In the genomic region with DNA sequence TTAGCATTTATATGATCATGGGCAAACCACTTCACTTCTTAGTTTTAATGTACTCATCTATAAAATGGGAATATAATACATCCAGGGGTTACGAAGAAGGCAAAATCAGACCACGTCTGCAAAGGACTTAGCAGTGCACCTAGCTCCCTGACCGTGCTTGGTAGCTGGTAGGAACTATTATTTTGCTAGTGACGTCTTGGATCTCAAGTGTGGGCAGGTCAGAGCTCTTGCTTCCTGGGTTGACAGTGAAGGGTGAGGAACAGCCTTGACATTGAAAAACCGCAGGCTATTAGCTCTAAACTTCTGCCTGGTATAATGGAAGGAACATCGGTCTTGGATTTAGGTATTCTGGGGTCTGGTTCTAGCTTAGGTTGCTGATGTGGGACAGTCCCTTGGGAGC, we compare ENCODE assay signal across 21 cellular contexts.
DNase-seq lines count a peak whose midpoint lies in the region; ATAC-seq and TF ChIP-seq lines count a peak whose summit lies in the region.
"Had no signal": no experiment of that assay in that cellular context is flagged by ENCODE, and none has a peak within 500 bp of the region (broad histone marks: within the 10 kb centered on the region; RNA-seq: fewer than 3 reads in every experiment).

No MANE protein-coding gene starts in this region.

- no peak overlapping the region for H2AFZ ChIP-seq in neuronal stem cell (ENCODE audit: low read length)
- H2AFZ ChIP-seq: PC-9 had no signal

- intact Hi-C loops in colonic mucosa (cut with DNase I), result no loop called here

- WGBS in neuronal stem cell (ENCODE audit: extremely low coverage in 2 of 2, insufficient read length in 2 of 2, insufficient replicate concordance in 1 of 2), 2 donors, result no CpG with 5 or more reads among the region's 6 CpGs

- H2BK12ac ChIP-seq in neuronal stem cell (ENCODE audit: low read length), result no peak overlapping the region

- no peak overlapping the region for H4K91ac ChIP-seq in neuronal stem cell (ENCODE audit: low read depth, low read length, poor library complexity)

- peak overlapping the region; percentile 52 for H2BK15ac ChIP-seq in neuronal stem cell (ENCODE audit: low read length)

- ATAC-seq in GM21390 (IDR thresholded peaks at IDR 0.05; ENCODE audit: unreplicated experiment) (no peak), GM18858 (IDR thresholded peaks at IDR 0.05; ENCODE audit: unreplicated experiment) (no peak)
- ATAC-seq: natural killer cell, T-cell had no signal

- H3K4ac ChIP-seq in neuronal stem cell (ENCODE audit: low read length), result no peak overlapping the region

- H3K27ac ChIP-seq in VCaP, result peak overlapping the region; percentile 79
- H3K27ac ChIP-seq in neuronal stem cell (replicated peaks; ENCODE audit: low read length), result no peak overlapping the region
- no peak overlapping the region for H3K27ac ChIP-seq in colonic mucosa
- H3K27ac ChIP-seq: left ventricle myocardium inferior, PC-9 had no signal

- H3K4me2 ChIP-seq in neuronal stem cell (ENCODE audit: insufficient read depth, low read length, poor library complexity, severe bottlenecking), result no peak overlapping the region
- H3K4me2 ChIP-seq: PC-9 had no signal

- no peaks in the 10 kb centered on the region for H3K36me3 ChIP-seq in BE2C
- no peaks in the 10 kb centered on the region for H3K36me3 ChIP-seq in neuronal stem cell (replicated peaks in 1 of 2; ENCODE audit: control insufficient read depth in 2 of 2, insufficient read depth in 2 of 2, low read length in 2 of 2)
- H3K36me3 ChIP-seq in colonic mucosa, result no peaks in the 10 kb centered on the region
- H3K36me3 ChIP-seq: left ventricle myocardium inferior, pancreas had no signal

- H3K9me3 ChIP-seq in BE2C (no peaks in the 10 kb centered on the region), neuronal stem cell (replicated peaks in 1 of 2; ENCODE audit: control insufficient read depth in 2 of 2, insufficient read depth in 1 of 2, low read depth in 1 of 2, low read length in 2 of 2) (no peaks in the 10 kb centered on the region), colonic mucosa (no peaks in the 10 kb centered on the region)
- H3K9me3 ChIP-seq: left ventricle myocardium inferior, pancreas had no signal

- H3K27me3 ChIP-seq in BE2C (no peaks in the 10 kb centered on the region), neuronal stem cell (ENCODE audit: control insufficient read depth in 3 of 3, insufficient read depth in 3 of 3, low read depth in 1 of 3, low read length in 3 of 3) (no peaks in the 10 kb centered on the region), colonic mucosa (no peaks in the 10 kb centered on the region)
- H3K27me3 ChIP-seq: pancreas had no signal

- no peak overlapping the region for H2BK5ac ChIP-seq in neuronal stem cell (ENCODE audit: low read length)

- no peaks in the 10 kb centered on the region for H3K79me1 ChIP-seq in neuronal stem cell (ENCODE audit: low read depth, low read length)

- no peak overlapping the region for H3K18ac ChIP-seq in neuronal stem cell (ENCODE audit: low read length)

- H2BK120ac ChIP-seq in neuronal stem cell (ENCODE audit: low read depth, low read length), result no peak overlapping the region

- peak overlapping the region; percentile 32 for H3K4me3 ChIP-seq in BE2C (ENCODE audit: low read depth, low read length)
- no peak overlapping the region for H3K4me3 ChIP-seq in neuronal stem cell (ENCODE audit: low read length in 2 of 2)
- no peak overlapping the region for H3K4me3 ChIP-seq in colonic mucosa
- H3K4me3 ChIP-seq: left ventricle myocardium inferior, pancreas, PC-9 had no signal

- H3K9ac ChIP-seq in neuronal stem cell (ENCODE audit: low read depth, low read length, poor library complexity) (no peak overlapping the region), colonic mucosa (ENCODE audit: low read depth in 2 of 2, low read length in 2 of 2) (no peak overlapping the region)

- no peak overlapping the region for H4K8ac ChIP-seq in neuronal stem cell (ENCODE audit: low read depth, low read length)

- peaks cover 18% of the 10 kb centered on the region for H3K4me1 ChIP-seq in BE2C
- H3K4me1 ChIP-seq in neuronal stem cell (ENCODE audit: control insufficient read depth in 2 of 2, insufficient read depth in 1 of 2, low read depth in 1 of 2, low read length in 2 of 2), result peaks cover 0 to 6% of the 10 kb centered on the region in 2 donors
- no peaks in the 10 kb centered on the region for H3K4me1 ChIP-seq in colonic mucosa
- H3K4me1 ChIP-seq: left ventricle myocardium inferior had no signal

- no peak overlapping the region for H3K14ac ChIP-seq in neuronal stem cell (ENCODE audit: low read length)

- H3K23ac ChIP-seq in neuronal stem cell (ENCODE audit: low read depth, low read length, poor library complexity), result no peak overlapping the region

- H2AK5ac ChIP-seq in neuronal stem cell (ENCODE audit: low read depth, low read length), result no peak overlapping the region

- no peak for TF ChIP-seq CTCF in BE2C (IDR thresholded peaks at IDR 0.05; ENCODE audit: low read depth, low read length)
- TF ChIP-seq CTCF in VCaP (conservative IDR thresholded peaks at IDR 0.05), result no peak
- TF ChIP-seq CTCF in colonic mucosa (IDR thresholded peaks at IDR 0.05), result no peak

- DNase-seq in BE2C, result no peak
- peak; percentile 70 for DNase-seq in DMS153 treated with DMSO at 0.1 percent for 48 hours (lab: John Stamatoyannopoulos, UW; ENCODE audit: unreplicated experiment)
- no peak for DNase-seq in neuronal stem cell (ENCODE audit: low spot score)
- DNase-seq in C1 segment of cervical spinal cord (lab: John Stamatoyannopoulos, UW), result no peak
- no peak for DNase-seq in colonic mucosa
- DNase-seq: activated CD4-positive, alpha-beta T cell treated with anti-CD3 and anti-CD28 coated beads, Interleukin-2, amount 50 U/mL, for 4 hours; activated CD4-positive, CD25-positive, alpha-beta regulatory T cell; activated naive CD4-positive, alpha-beta T cell treated with anti-CD3 and anti-CD28 coated beads for 36 hours; amniotic stem cell; CD4-positive, alpha-beta memory T cell; GDM1; IMR-90; left ventricle myocardium inferior; natural killer cell; NK-92 treated with Interleukin-12 subunit alpha and Interleukin-12 subunit beta, amount 100 ng/mL, for 24 hours; PC-9; T-cell had no signal
